In genomic region chr6:136608991-136609390, GRCh38 we compare ENCODE assay signal across 14 cellular contexts. TPM values are rescaled to one million over a fixed set of nuclear protein-coding genes. Genes with fewer than 3 reads are reported as not detected.
DNase-seq lines count a peak whose midpoint lies in the region; ATAC-seq and TF ChIP-seq lines count a peak whose summit lies in the region.
"Had no signal": no experiment of that assay in that cellular context is flagged by ENCODE, and none has a peak within 500 bp of the region (broad histone marks: within the 10 kb centered on the region; RNA-seq: fewer than 3 reads in every experiment).

No MANE protein-coding gene starts in this region.

- H3K4me1 Mint-ChIP-seq in activated CD4-positive, alpha-beta memory T cell treated with anti-CD3 and anti-CD28 coated beads for 36 hours (ENCODE audit: low read depth): peaks cover 15% of the 10 kb centered on the region

- peak overlapping the region; percentile 70 for H3K4me2 ChIP-seq in HCT116 (ENCODE audit: low read length)

- intact Hi-C loops in HCT116 (cut with micrococcal nuclease): loop anchor here (1.0 kb wide), 1 partner anchor 183 kb away; the partner anchor contains the start of gene MAP3K5
- intact Hi-C loops in aorta (cut with DNase I): loop anchor here in 1 of 2 donors (2.0 kb wide), 1 partner anchor 34 kb away; no protein-coding TSS in a partner anchor
- intact Hi-C loops in activated CD4-positive, alpha-beta memory T cell treated with anti-CD3 and anti-CD28 coated beads for 36 hours (cut with micrococcal nuclease): loop anchor here (1.0 to 10.0 kb wide), 4 partner anchors 15 to 316 kb away; partner anchors contain the start of gene SLC35D3

- no peak for TF ChIP-seq CTCF in HCT116 (IDR thresholded peaks at IDR 0.05 in 2 of 3, conservative IDR thresholded peaks at IDR 0.05 in 1 of 3; ENCODE audit: borderline replicate concordance in 1 of 3, insufficient read depth in 1 of 3, low read depth in 2 of 3, low read length in 2 of 3)
- no peak for TF ChIP-seq CTCF in astrocyte of the cerebellum (IDR thresholded peaks at IDR 0.05; ENCODE audit: low read depth, low read length, missing control alignments)
- no peak for TF ChIP-seq CTCF in GM20000 (IDR thresholded peaks at IDR 0.05; ENCODE audit: extremely low read depth, missing control alignments)

- TF ChIP-seq POLR2A in HCT116 (IDR thresholded peaks at IDR 0.05; ENCODE audit: borderline replicate concordance, extremely low read depth, insufficient read depth, insufficient read length): no peak

- CTCF ChIA-PET in HCT116 (lab: Charles Lee) (interaction anchor here (1.0 to 2.9 kb wide), 2 partner anchors 35 to 183 kb away, joined by 3 to 32 read pairs; partner anchors contain the start of gene MAP3K5), HEK293T (lab: Yijun Ruan, JAX) (interaction anchor here (1.0 kb wide), 1 partner anchor 183 kb away, joined by 3 read pairs; the partner anchor contains the start of gene MAP3K5)
- CTCF ChIA-PET in activated CD4-positive, alpha-beta memory T cell treated with anti-CD3 and anti-CD28 coated beads for 36 hours (lab: Charles Lee): interaction anchor here (0.6 to 3.2 kb wide), 6 partner anchors 15 to 183 kb away, joined by 3 to 29 read pairs (median 4); partner anchors contain the start of gene MAP3K5

- H3K79me2 ChIP-seq in HCT116 (ENCODE audit: insufficient read depth, low read length): no peaks in the 10 kb centered on the region

- peak overlapping the region; percentile 48; the same call in 1 of the 2 replicates for H3K9ac ChIP-seq in HCT116 (ENCODE audit: low read length)

- in situ Hi-C loops in astrocyte of the cerebellum (cut with HindIII; ENCODE audit: low sequenced_read_pairs): no loop called here

- no peak for TF ChIP-seq RAD21 in HCT116 (IDR thresholded peaks at IDR 0.05; ENCODE audit: low read depth)

- POLR2A ChIA-PET in HCT116 (lab: Charles Lee) (no interaction called here), HEK293T (lab: Yijun Ruan, JAX) (no interaction called here)
- POLR2A ChIA-PET in activated CD4-positive, alpha-beta memory T cell treated with anti-CD3 and anti-CD28 coated beads for 36 hours (lab: Charles Lee): no interaction called here

- H3K36me3 Mint-ChIP-seq in activated CD4-positive, alpha-beta memory T cell treated with anti-CD3 and anti-CD28 coated beads for 36 hours: peaks cover 8% of the 10 kb centered on the region

- RAD21 ChIA-PET in HCT116 (lab: Charles Lee; ENCODE audit: low non-redundant PET in 1 of 2, low total read pairs in 2 of 2, uncharacterized antibody in 2 of 2, unreplicated experiment in 2 of 2): no interaction called here

- no peaks in the 10 kb centered on the region for H3K9me2 ChIP-seq in HCT116 (ENCODE audit: insufficient read depth)

- no peak overlapping the region for H3K4me3 ChIP-seq in HCT116 (replicated peaks in 1 of 2; ENCODE audit: low read depth in 1 of 2, low read length in 2 of 2)
- no peak overlapping the region for H3K4me3 ChIP-seq in astrocyte of the cerebellum (ENCODE audit: low read depth, low read length)
- H3K4me3 ChIP-seq in aorta (ENCODE audit: low read length in 2 of 2): no peak overlapping the region
- H3K4me3 ChIP-seq: K562 had no signal

- no peaks in the 10 kb centered on the region for H3K27me3 Mint-ChIP-seq in activated CD4-positive, alpha-beta memory T cell treated with anti-CD3 and anti-CD28 coated beads for 36 hours
- H3K27me3 Mint-ChIP-seq: naive thymus-derived CD8-positive, alpha-beta T cell; stimulated activated naive CD8-positive, alpha-beta T cell treated with anti-CD3 and anti-CD28 coated beads, Interleukin-15, Interleukin-2, amounts not matched to agents 100 ng/mL and 50 ng/mL, for 24 hours had no signal

- H2AFZ ChIP-seq in HCT116 (ENCODE audit: low read depth, low read length, poor library complexity, severe bottlenecking): no peak overlapping the region

- no peak overlapping the region for H3K4me3 Mint-ChIP-seq in activated CD4-positive, alpha-beta memory T cell treated with anti-CD3 and anti-CD28 coated beads for 36 hours
- H3K4me3 Mint-ChIP-seq: naive thymus-derived CD8-positive, alpha-beta T cell; stimulated activated naive CD8-positive, alpha-beta T cell treated with anti-CD3 and anti-CD28 coated beads, Interleukin-15, Interleukin-2, amounts not matched to agents 100 ng/mL and 50 ng/mL, for 24 hours had no signal

- DNase-seq in HCT116 (ENCODE audit: low read depth, low spot score) (no peak), astrocyte of the cerebellum (ENCODE audit: low read depth) (peak; percentile 48), glomerular visceral epithelial cell (ENCODE audit: extremely low spot score) (peak; percentile 42), aorta (no peak), HEK293T (ENCODE audit: extremely low spot score) (no peak), GM20000 (ENCODE audit: low spot score) (no peak)
- no peak for DNase-seq in activated CD4-positive, alpha-beta memory T cell treated with anti-CD3 and anti-CD28 coated beads for 36 hours
- DNase-seq: activated CD4-positive, alpha-beta T cell treated with anti-CD3 and anti-CD28 coated beads for 1 hour; GOT3; SHP77 treated with DMSO at 0.1 percent for 48 hours; stimulated activated CD4-positive, alpha-beta T cell treated with anti-CD3 and anti-CD28 coated beads, Interleukin-1b, Interleukin-23, amount 100 ng/mL, for 48 hours had no signal

- no peaks in the 10 kb centered on the region for H3K9me3 ChIP-seq in HCT116 (ENCODE audit: control insufficient read depth in 1 of 2, insufficient read depth in 1 of 2, low read depth in 1 of 2, low read length in 2 of 2)
- no peaks in the 10 kb centered on the region for H3K9me3 ChIP-seq in aorta (ENCODE audit: control insufficient read depth, low read length)

- H3K27me3 ChIP-seq in HCT116 (ENCODE audit: insufficient read depth, low read length): no peaks in the 10 kb centered on the region
- no peaks in the 10 kb centered on the region for H3K27me3 ChIP-seq in aorta (ENCODE audit: control insufficient read depth in 1 of 2, insufficient read depth in 2 of 2, low read length in 1 of 2)

- H3K36me3 ChIP-seq in HCT116 (ENCODE audit: control insufficient read depth in 1 of 2, insufficient read depth in 2 of 2, low read length in 2 of 2) (0 out of 4 replicates have a peak, but pooled peaks cover 0 to 4% of the 10 kb centered on the region in 2 experiments), aorta (ENCODE audit: control insufficient read depth in 1 of 2, insufficient read depth in 2 of 2, low read length in 1 of 2) (no peaks in the 10 kb centered on the region)

- H3K27ac ChIP-seq in HCT116 (ENCODE audit: low read depth, low read length) (peak overlapping the region; percentile 83), aorta (ENCODE audit: low read depth in 1 of 2, low read length in 2 of 2) (peak overlapping the region; percentile 51 to 89)

- H3K4me1 ChIP-seq in HCT116 (ENCODE audit: control insufficient read depth in 1 of 2, insufficient read depth in 2 of 2, low read length in 2 of 2) (peaks cover 56 to 69% of the 10 kb centered on the region in 2 experiments), aorta (ENCODE audit: control insufficient read depth in 1 of 2, insufficient read depth in 2 of 2, low read length in 2 of 2) (peaks cover 3 to 4% of the 10 kb centered on the region in 2 donors)

- WGBS in aorta, 2 donors: 41 to 44% methylated on average over 3 of the region's 3 CpGs

- ATAC-seq in HCT116 (no peak), aorta (ENCODE audit: low FRiP score) (no peak)

- H4K20me1 ChIP-seq in HCT116 (ENCODE audit: insufficient read depth): no peaks in the 10 kb centered on the region

- no peak overlapping the region for H3K27ac Mint-ChIP-seq in activated CD4-positive, alpha-beta memory T cell treated with anti-CD3 and anti-CD28 coated beads for 36 hours
- H3K27ac Mint-ChIP-seq: stimulated activated naive CD8-positive, alpha-beta T cell treated with anti-CD3 and anti-CD28 coated beads, Interleukin-15, Interleukin-2, amounts not matched to agents 100 ng/mL and 50 ng/mL, for 24 hours had no signal

- no TSS peak for BruUV-seq in HCT116 (replicated peaks; lab: Mats Ljungman, UMichigan)

- H3K9me3 Mint-ChIP-seq in activated CD4-positive, alpha-beta memory T cell treated with anti-CD3 and anti-CD28 coated beads for 36 hours: no peaks in the 10 kb centered on the region
- H3K9me3 Mint-ChIP-seq: naive thymus-derived CD8-positive, alpha-beta T cell; stimulated activated naive CD8-positive, alpha-beta T cell treated with anti-CD3 and anti-CD28 coated beads, Interleukin-15, Interleukin-2, amounts not matched to agents 100 ng/mL and 50 ng/mL, for 24 hours had no signal

TF ChIP-seq in HEK293T, 16 proteins besides CTCF, POLR2A, EP300 and RAD21:
- TF ChIP-seq NFRKB (IDR thresholded peaks at IDR 0.05) (no peak), LEF1 (IDR thresholded peaks at IDR 0.05; ENCODE audit: borderline replicate concordance) (no peak), ELF4 (IDR thresholded peaks at IDR 0.05) (no peak), SP1 (IDR thresholded peaks at IDR 0.05) (no peak), TARDBP (IDR thresholded peaks at IDR 0.05) (no peak), CTBP1 (IDR thresholded peaks at IDR 0.05; ENCODE audit: borderline replicate concordance) (no peak), HDGF (IDR thresholded peaks at IDR 0.05; ENCODE audit: borderline replicate concordance) (no peak), FOXA1 (IDR thresholded peaks at IDR 0.05) (no peak), PKNOX1 (IDR thresholded peaks at IDR 0.05) (no peak), ZNF384 (IDR thresholded peaks at IDR 0.05) (no peak), FOXK2 (IDR thresholded peaks at IDR 0.05) (no peak), ARNT (IDR thresholded peaks at IDR 0.05) (no peak), SUZ12 (IDR thresholded peaks at IDR 0.05) (no peak), FOXM1 (IDR thresholded peaks at IDR 0.05; ENCODE audit: borderline replicate concordance) (no peak), BHLHE40 (IDR thresholded peaks at IDR 0.05; ENCODE audit: borderline replicate concordance) (no peak), L3MBTL2 (conservative IDR thresholded peaks at IDR 0.05) (no peak)

RNA-seq across cellular contexts. Expression of gene MAP7, which starts 58.8 kb away (rescaled TPM):
- total RNA-seq in HCT116 (2021; ENCODE audit: unreplicated experiment) (35.5 TPM), aorta (1 to 10 TPM; 2.5 to 3.3 TPM)
- polyA plus RNA-seq in HCT116 (2012): 18.7 and 22.1 TPM in 2 replicates
- polyA plus RNA-seq in aorta: 1 to 10 TPM; 3.4 to 5.3 TPM
- 1 to 10 TPM; 1.2 to 1.3 TPM for total RNA-seq in activated CD4-positive, alpha-beta memory T cell treated with anti-CD3 and anti-CD28 coated beads for 36 hours

Comparison
In these comparisons a context has a peak if more than half of its experiments do, and no peak if none do; other contexts are left out.
1. DNase-seq: peak in astrocyte of the cerebellum (single experiment) and glomerular visceral epithelial cell (single experiment); none in HCT116 (single experiment), aorta (0 of 2), HEK293T (single experiment), activated CD4-positive, alpha-beta memory T cell treated with anti-CD3 and anti-CD28 coated beads for 36 hours (single experiment) and GM20000 (single experiment).